In the genomic region with DNA sequence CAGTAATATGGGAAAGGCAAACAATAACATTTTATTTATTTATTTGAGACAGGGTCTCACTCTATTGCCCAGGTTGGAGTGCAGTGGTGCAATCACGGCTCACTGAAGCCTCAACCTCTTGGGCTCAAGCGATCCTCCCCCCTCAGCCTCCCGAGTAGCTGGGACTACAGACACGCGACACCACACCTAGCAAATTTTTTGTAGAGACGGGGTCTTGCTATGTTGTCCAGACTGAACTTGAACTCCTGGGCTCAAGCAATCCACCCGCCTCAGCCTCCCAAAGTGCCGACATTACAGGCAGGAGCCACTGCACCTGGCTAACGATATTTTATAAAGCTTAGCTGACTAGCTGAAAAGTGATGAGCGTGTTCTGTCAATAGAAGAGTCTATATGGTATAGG, we compare ENCODE assay signal across 27 cellular contexts. TPM values are rescaled to one million over a fixed set of nuclear protein-coding genes. Genes with fewer than 3 reads are reported as not detected.
"Had no signal": no experiment of that assay in that cellular context is flagged by ENCODE, and none has a peak within 500 bp of the region (broad histone marks: within the 10 kb centered on the region; RNA-seq: fewer than 3 reads in every experiment).

No MANE protein-coding gene starts in this region.

- H3K4me1 ChIP-seq: Peyer's patch, SJSA1 had no signal

- DNase-seq: Kasumi-1; MG63; NCI-H1048; NCI-H1092 treated with DMSO at 0.1 percent for 48 hours; NCI-H1417; NCI-H1436; NCI-H1694; NCI-H187; NCI-H1930; NCI-H2029 treated with DMSO at 0.1 percent for 48 hours; NCI-H2081 treated with DMSO at 0.1 percent for 48 hours; NCI-H2227 treated with DMSO at 0.1 percent for 48 hours; NCI-H446; NCI-H510A treated with DMSO at 0.1 percent for 48 hours; NCI-H524 treated with DMSO at 0.1 percent for 48 hours; NCI-H526 treated with DMSO at 0.1 percent for 48 hours; NCI-H774; NK-92 treated with Interleukin-12 subunit alpha and Interleukin-12 subunit beta, amount 100 ng/mL, for 24 hours; OCI-M1; PC-3; Peyer's patch; Right ventricle myocardium superior; RPMI8226; SHP77 treated with DMSO at 0.1 percent for 48 hours; SK-N-SH; SW 1271 had no signal

- H3K27me3 ChIP-seq: Peyer's patch had no signal

- H3K36me3 ChIP-seq: MG63, Peyer's patch, SJSA1 had no signal

- H3K4me2 ChIP-seq: SK-N-SH had no signal

- H3K9me3 ChIP-seq: MG63, Peyer's patch, SJSA1, SK-N-SH had no signal

- H3K9ac ChIP-seq: SK-N-SH had no signal

- ATAC-seq: PC-3 had no signal

- H3K4me3 ChIP-seq: MG63, Peyer's patch, SJSA1 had no signal

- H3K27ac ChIP-seq: Peyer's patch, SJSA1 had no signal

RNA-seq across cellular contexts. Expression of gene C1GALT1C1L, which starts 56.7 kb away (rescaled TPM):
- total RNA-seq: PC-3, Peyer's patch had no signal
